In genomic region chr7:47979145-47979831, GRCh38 we compare ENCODE assay signal across 8 cellular contexts.
DNase-seq lines count a peak whose midpoint lies in the region; ATAC-seq lines count a peak whose summit lies in the region.

HUS1 (minus strand) TSS chr7:47979615; CDS start chr7:47979519, 96 bp downstream.

- DNase-seq in AG20443 (ENCODE audit: low spot score) = peak; percentile 96
- peak; percentile 87 for DNase-seq in NCI-H446 treated with DMSO at 0.1 percent for 48 hours (lab: John Stamatoyannopoulos, UW)
- DNase-seq in central memory CD8-positive, alpha-beta T cell (ENCODE audit: low spot score in 2 of 2) = peak; percentile 84 to 93
- peak; percentile 95 for DNase-seq in islet precursor cell
- peak; percentile 91 to 92 (median 91) for DNase-seq in stimulated activated CD4-positive, alpha-beta T cell treated with anti-CD3 and anti-CD28 coated beads, Interleukin-12 subunit alpha, Interleukin-12 subunit beta, amount 100 ng/mL, for 48 hours (ENCODE audit: low read depth in 2 of 3, low spot score in 1 of 3)

- no peaks in the 10 kb centered on the region for H3K9me3 Mint-ChIP-seq in central memory CD8-positive, alpha-beta T cell

- peak within 1 kb of the TSS; percentile 95 for H3K27ac Mint-ChIP-seq in central memory CD8-positive, alpha-beta T cell (ENCODE audit: low read depth)

- no peaks in the 10 kb centered on the region for H3K27me3 Mint-ChIP-seq in central memory CD8-positive, alpha-beta T cell

- peak within 1 kb of the TSS; percentile 90 for H3K4me3 Mint-ChIP-seq in central memory CD8-positive, alpha-beta T cell

- ATAC-seq in GM19035 (IDR thresholded peaks at IDR 0.05; ENCODE audit: unreplicated experiment) (peak; percentile 99), HG03342 (IDR thresholded peaks at IDR 0.05; ENCODE audit: unreplicated experiment) (peak; percentile 99)
- ATAC-seq in activated CD4-positive, CD25-positive, alpha-beta regulatory T cell treated with anti-CD3 and anti-CD28 coated beads, Interleukin-2, amount 50 U/mL, for 24 hours = peak; percentile 98 to 99
- peak; percentile 98 for ATAC-seq in central memory CD8-positive, alpha-beta T cell (replicated peaks; ENCODE audit: extremely low read depth, poor library complexity, severe bottlenecking)

- peaks cover 42% of the 10 kb centered on the region for H3K36me3 Mint-ChIP-seq in central memory CD8-positive, alpha-beta T cell (ENCODE audit: insufficient read depth)

- H3K4me1 Mint-ChIP-seq in central memory CD8-positive, alpha-beta T cell = peaks cover 34% of the 10 kb centered on the region

Comparison
In these comparisons a context has a peak if more than half of its experiments do, and no peak if none do; other contexts are left out.
1. Peak in every context shown above with its lines: DNase-seq and ATAC-seq.